In genomic region chr16:88810868-88811599, GRCh38 we compare ENCODE assay signal across 8 cellular contexts. TPM values are rescaled to one million over a fixed set of nuclear protein-coding genes. Genes with fewer than 3 reads are reported as not detected.
DNase-seq lines count a peak whose midpoint lies in the region; ATAC-seq lines count a peak whose summit lies in the region.

No MANE protein-coding gene starts in this region.

- peak overlapping the region; percentile 88 for H3K27ac Mint-ChIP-seq in activated CD4-positive, alpha-beta memory T cell treated with anti-CD3 and anti-CD28 coated beads, Interleukin-2, amount 10 ng/mL, durations not matched to agents 7 days and 5 days
- peak overlapping the region; percentile 91 for H3K27ac Mint-ChIP-seq in memory B cell

- no peaks in the 10 kb centered on the region for H3K27me3 Mint-ChIP-seq in activated CD4-positive, alpha-beta memory T cell treated with anti-CD3 and anti-CD28 coated beads, Interleukin-2, amount 10 ng/mL, durations not matched to agents 7 days and 5 days
- no peaks in the 10 kb centered on the region for H3K27me3 Mint-ChIP-seq in memory B cell

- H3K9me3 ChIP-seq in effector memory CD4-positive, alpha-beta T cell (ENCODE audit: control insufficient read depth, low read length) = no peaks in the 10 kb centered on the region

- peak overlapping the region; percentile 77 for H3K27ac ChIP-seq in effector memory CD4-positive, alpha-beta T cell (ENCODE audit: insufficient read depth, low read length, poor library complexity, severe bottlenecking)

- H3K4me1 Mint-ChIP-seq in activated CD4-positive, alpha-beta memory T cell treated with anti-CD3 and anti-CD28 coated beads, Interleukin-2, amount 10 ng/mL, durations not matched to agents 7 days and 5 days = peaks cover 34% of the 10 kb centered on the region
- H3K4me1 Mint-ChIP-seq in memory B cell = peaks cover 13% of the 10 kb centered on the region

- ATAC-seq in GM18867 (IDR thresholded peaks at IDR 0.05; ENCODE audit: unreplicated experiment) = peak; percentile 46
- peak; percentile 48 for ATAC-seq in HG03045 (IDR thresholded peaks at IDR 0.05; ENCODE audit: unreplicated experiment)
- peak; percentile 41 for ATAC-seq in memory B cell (ENCODE audit: low read depth)

- DNase-seq in AG20443 (ENCODE audit: low spot score) = peak; percentile 82
- DNase-seq in NCI-H2227 (lab: John Stamatoyannopoulos, UW; ENCODE audit: unreplicated experiment) = peak; percentile 88
- DNase-seq in activated CD4-positive, alpha-beta memory T cell treated with anti-CD3 and anti-CD28 coated beads, Interleukin-2, amount 10 ng/mL, durations not matched to agents 7 days and 5 days = peak; percentile 72
- DNase-seq in effector memory CD4-positive, alpha-beta T cell = peak; percentile 37 to 52 (median 39)
- peak in 1 of 2 donors; percentile 41 for DNase-seq in memory B cell (ENCODE audit: low spot score in 2 of 2)
- peak; percentile 60 for DNase-seq in stimulated activated CD8-positive, alpha-beta memory T cell treated with anti-CD3 and anti-CD28 coated beads, Interleukin-4, amount 100 ng/mL, for 24 hours (ENCODE audit: low read depth)

- CTCF ChIA-PET in activated CD4-positive, alpha-beta memory T cell treated with anti-CD3 and anti-CD28 coated beads, Interleukin-2, amount 10 ng/mL, durations not matched to agents 7 days and 5 days (lab: Charles Lee) = interaction anchor here (1.7 to 5.0 kb wide), 5 partner anchors 27 to 74 kb away, joined by 4 to 36 read pairs (median 19); partner anchors contain the start of genes GALNS and TRAPPC2L

- peaks cover 32% of the 10 kb centered on the region for H3K36me3 Mint-ChIP-seq in activated CD4-positive, alpha-beta memory T cell treated with anti-CD3 and anti-CD28 coated beads, Interleukin-2, amount 10 ng/mL, durations not matched to agents 7 days and 5 days (ENCODE audit: low read depth)
- peaks cover 1% of the 10 kb centered on the region for H3K36me3 Mint-ChIP-seq in memory B cell

- POLR2A ChIA-PET in activated CD4-positive, alpha-beta memory T cell treated with anti-CD3 and anti-CD28 coated beads, Interleukin-2, amount 10 ng/mL, durations not matched to agents 7 days and 5 days (lab: Charles Lee) = interaction anchor here (0.9 to 11.5 kb wide), 16 partner anchors 7 to 698 kb away, joined by 3 to 249 read pairs (median 5); partner anchors contain the start of genes CDT1, GALNS, PIEZO1 and TRAPPC2L

- peaks cover 18% of the 10 kb centered on the region for H3K4me1 ChIP-seq in effector memory CD4-positive, alpha-beta T cell (ENCODE audit: control insufficient read depth, insufficient read depth, low read length, poor library complexity, severe bottlenecking)

- H3K36me3 ChIP-seq in effector memory CD4-positive, alpha-beta T cell (ENCODE audit: control insufficient read depth, insufficient read depth, low read length) = peaks cover 14% of the 10 kb centered on the region

- peak overlapping the region; percentile 92 for H3K4me3 Mint-ChIP-seq in activated CD4-positive, alpha-beta memory T cell treated with anti-CD3 and anti-CD28 coated beads, Interleukin-2, amount 10 ng/mL, durations not matched to agents 7 days and 5 days
- peak overlapping the region; percentile 99 for H3K4me3 Mint-ChIP-seq in memory B cell

- H3K9me3 Mint-ChIP-seq in activated CD4-positive, alpha-beta memory T cell treated with anti-CD3 and anti-CD28 coated beads, Interleukin-2, amount 10 ng/mL, durations not matched to agents 7 days and 5 days = no peaks in the 10 kb centered on the region
- no peaks in the 10 kb centered on the region for H3K9me3 Mint-ChIP-seq in memory B cell

- no peaks in the 10 kb centered on the region for H3K27me3 ChIP-seq in effector memory CD4-positive, alpha-beta T cell (replicated peaks; ENCODE audit: control insufficient read depth, insufficient read depth, low read length, poor library complexity, severe bottlenecking)

- H3K4me3 ChIP-seq in effector memory CD4-positive, alpha-beta T cell (ENCODE audit: insufficient read depth, low read depth, low read length, poor library complexity, severe bottlenecking) = peak overlapping the region; percentile 94

RNA-seq across cellular contexts. Expression of gene APRT, which starts 0.7 kb away (rescaled TPM):
- total RNA-seq in activated CD4-positive, alpha-beta memory T cell treated with anti-CD3 and anti-CD28 coated beads, Interleukin-2, amount 10 ng/mL, durations not matched to agents 7 days and 5 days = 100 to 1,000 TPM; 129 to 136 TPM

RNA-seq across cellular contexts. Expression of gene CDT1, which starts 7.4 kb away (rescaled TPM):
- total RNA-seq in activated CD4-positive, alpha-beta memory T cell treated with anti-CD3 and anti-CD28 coated beads, Interleukin-2, amount 10 ng/mL, durations not matched to agents 7 days and 5 days = 100 to 1,000 TPM; 133 to 137 TPM

RNA-seq across cellular contexts. Expression of gene PIEZO1, which starts 26.0 kb away (rescaled TPM):
- total RNA-seq in activated CD4-positive, alpha-beta memory T cell treated with anti-CD3 and anti-CD28 coated beads, Interleukin-2, amount 10 ng/mL, durations not matched to agents 7 days and 5 days = 100 to 1,000 TPM; 308 to 323 TPM

RNA-seq across cellular contexts. Expression of gene GALNS, which starts 45.7 kb away (rescaled TPM):
- 10 to 100 TPM; 35.2 to 38.2 TPM for total RNA-seq in activated CD4-positive, alpha-beta memory T cell treated with anti-CD3 and anti-CD28 coated beads, Interleukin-2, amount 10 ng/mL, durations not matched to agents 7 days and 5 days

RNA-seq across cellular contexts. Expression of gene TRAPPC2L, which starts 45.9 kb away (rescaled TPM):
- 10 to 100 TPM; 44.9 to 45.8 TPM for total RNA-seq in activated CD4-positive, alpha-beta memory T cell treated with anti-CD3 and anti-CD28 coated beads, Interleukin-2, amount 10 ng/mL, durations not matched to agents 7 days and 5 days
